In the genomic region with DNA sequence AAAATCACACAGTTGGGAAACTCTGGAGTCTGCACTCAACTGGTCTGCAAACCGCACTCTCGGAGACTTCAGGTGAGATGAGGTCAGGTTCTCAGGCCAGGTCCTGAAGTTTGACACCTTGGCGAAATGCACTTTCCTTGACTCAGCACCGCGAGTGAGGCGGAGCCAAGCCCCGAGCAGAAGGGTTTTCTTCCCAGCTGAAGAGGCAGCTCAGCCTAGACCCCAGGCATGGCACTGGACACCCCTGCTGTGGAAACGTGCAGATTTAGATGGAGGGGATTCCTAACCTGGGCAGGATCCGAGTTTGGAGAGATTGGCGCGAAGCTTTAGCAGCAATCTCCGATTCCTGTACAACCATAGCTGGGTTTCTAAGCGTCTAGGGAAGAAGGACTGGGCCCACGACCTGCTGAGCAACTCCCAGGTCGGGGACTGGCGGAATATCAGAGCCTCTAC, we compare ENCODE assay signal across 1 cellular context.
TF ChIP-seq lines count a peak whose summit lies in the region.

No MANE protein-coding gene starts in this region.

TF ChIP-seq in H1, 55 proteins besides CTCF, POLR2A, EP300 and RAD21:
- TF ChIP-seq EZH2 (IDR thresholded peaks at IDR 0.05; ENCODE audit: low read depth, low read length, severe bottlenecking) (peak; percentile 69), KDM4A (IDR thresholded peaks at IDR 0.05; ENCODE audit: low read depth, low read length, severe bottlenecking) (peak; percentile 25), SRF (IDR thresholded peaks at IDR 0.05; ENCODE audit: low read depth, low read length) (no peak), SUZ12 (IDR thresholded peaks at IDR 0.05; ENCODE audit: low read length) (peak; percentile 87; the same call in 1 of the 2 replicates), RBBP5 (IDR thresholded peaks at IDR 0.05; ENCODE audit: borderline replicate concordance, low read depth, low read length) (0 out of 2 replicates have a peak, but pooled peaks have one; percentile 18), RNF2 (IDR thresholded peaks at IDR 0.05; ENCODE audit: borderline replicate concordance, low read depth, low read length, missing control alignments, poor library complexity, severe bottlenecking) (peak; percentile 24), NANOG (IDR thresholded peaks at IDR 0.05; ENCODE audit: insufficient read depth, low read depth, low read length, poor library complexity, severe bottlenecking) (no peak), SP4 (IDR thresholded peaks at IDR 0.05; ENCODE audit: low read length) (no peak)
- TF ChIP-seq, protein P1, sequence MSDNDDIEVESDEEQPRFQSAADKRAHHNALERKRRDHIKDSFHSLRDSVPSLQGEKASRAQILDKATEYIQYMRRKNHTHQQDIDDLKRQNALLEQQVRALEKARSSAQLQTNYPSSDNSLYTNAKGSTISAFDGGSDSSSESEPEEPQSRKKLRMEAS (IDR thresholded peaks at IDR 0.05), result no peak
- TF ChIP-seq, protein P2, sequence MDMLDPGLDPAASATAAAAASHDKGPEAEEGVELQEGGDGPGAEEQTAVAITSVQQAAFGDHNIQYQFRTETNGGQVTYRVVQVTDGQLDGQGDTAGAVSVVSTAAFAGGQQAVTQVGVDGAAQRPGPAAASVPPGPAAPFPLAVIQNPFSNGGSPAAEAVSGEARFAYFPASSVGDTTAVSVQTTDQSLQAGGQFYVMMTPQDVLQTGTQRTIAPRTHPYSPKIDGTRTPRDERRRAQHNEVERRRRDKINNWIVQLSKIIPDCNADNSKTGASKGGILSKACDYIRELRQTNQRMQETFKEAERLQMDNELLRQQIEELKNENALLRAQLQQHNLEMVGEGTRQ (IDR thresholded peaks at IDR 0.05; ENCODE audit: low read length), result no peak
